Comparison of ENCODE assay signal across 22 cellular contexts in the genomic region with DNA sequence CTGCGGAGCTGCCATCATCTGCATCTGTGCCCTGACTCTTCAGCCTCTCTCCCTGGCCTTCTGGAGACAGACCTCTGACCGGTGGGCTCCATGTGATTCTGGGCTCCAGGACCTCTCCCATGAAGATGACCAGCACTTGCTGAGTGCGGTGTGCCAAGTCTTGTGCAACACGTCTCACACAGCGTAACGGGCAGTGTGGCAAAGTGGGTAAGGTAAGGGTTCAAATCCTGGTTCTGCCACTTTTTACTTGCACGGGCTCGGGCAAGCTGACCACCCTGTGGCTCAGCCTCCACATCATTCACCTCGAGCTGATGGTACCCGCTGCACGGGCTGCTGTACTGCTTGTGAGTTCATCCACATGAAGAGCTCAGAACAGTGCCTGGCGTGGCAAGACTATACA.
"Had no signal": no experiment of that assay in that cellular context is flagged by ENCODE, and none has a peak within 500 bp of the region (broad histone marks: within the 10 kb centered on the region; RNA-seq: fewer than 3 reads in every experiment).

No MANE protein-coding gene starts in this region.

- DNase-seq: cerebellar nuclear complex; colonic mucosa; dermis blood vessel endothelial cell; effector CD4-positive, alpha-beta T cell; endodermal cell; foreskin fibroblast; heart left ventricle; hippocampal formation; left lung; lower lobe of right lung; midbrain; nephron progenitor cell; sigmoid colon; small intestine; stimulated activated CD4-positive, alpha-beta T cell treated with anti-CD3 and anti-CD28 coated beads, Interleukin-12 subunit alpha, Interleukin-12 subunit beta, amount 100 ng/mL, for 4 hours; stimulated activated naive CD4-positive, alpha-beta T cell; stomach; substantia nigra; transverse colon had no signal

- H3K27me3 ChIP-seq: sigmoid colon had no signal

- H3K4me1 ChIP-seq: colonic mucosa had no signal

- ATAC-seq: esophagus mucosa, heart left ventricle, left lung, lower lobe of right lung had no signal

- FAIRE-seq: small intestine had no signal

- H3K4me3 ChIP-seq: colonic mucosa, heart left ventricle, left lung, lower lobe of right lung, sigmoid colon, stomach, thoracic aorta, transverse colon had no signal

- H3K36me3 ChIP-seq: colonic mucosa, heart left ventricle, left lung, lower lobe of right lung, neutrophil, sigmoid colon, stomach, thoracic aorta, transverse colon had no signal

- H3K9me3 ChIP-seq: colonic mucosa, heart left ventricle, left lung, lower lobe of right lung, neutrophil, sigmoid colon, stomach, thoracic aorta, transverse colon had no signal

- H3K27ac ChIP-seq: colonic mucosa, left lung, lower lobe of right lung, neutrophil, thoracic aorta, transverse colon had no signal
